ENCODE assay signal across 25 cellular contexts in genomic region chr12:31853977-31854376, GRCh38.
DNase-seq lines count a peak whose midpoint lies in the region; ATAC-seq and TF ChIP-seq lines count a peak whose summit lies in the region.
"Had no signal": no experiment of that assay in that cellular context is flagged by ENCODE, and none has a peak within 500 bp of the region (broad histone marks: within the 10 kb centered on the region; RNA-seq: fewer than 3 reads in every experiment).

No MANE protein-coding gene starts in this region.

- no peak for DNase-seq in natural killer cell treated with Interleukin-12 subunit alpha and Interleukin-12 subunit beta and Interleukin-15 and Interleukin-18, amount 100 ng/mL, for 72 hours (ENCODE audit: low spot score)
- DNase-seq in natural killer cell (no peak), SKM-1 treated with dmso at 0.1 percent for 144 hours (lab: John Stamatoyannopoulos, UW; ENCODE audit: unreplicated experiment) (peak; percentile 34), lower lobe of right lung (no peak), tibial nerve (ENCODE audit: low spot score in 2 of 2) (no peak), gastrocnemius medialis (no peak)
- DNase-seq: ACHN; activated CD4-positive, alpha-beta T cell treated with anti-CD3 and anti-CD28 coated beads, Interleukin-2, amount 10 ng/mL, durations not matched to agents 24 days and 14 days; activated T-cell treated with anti-CD3 and anti-CD28 coated beads, Interleukin-2, amount 50 U/mL, for 72 hours; EL; erythroblast; foreskin melanocyte; hypothalamus; islet precursor cell; mesenchymal stem cell; NCI-H1436 treated with DMSO at 0.1 percent for 48 hours; NCI-H2171; NCI-H526; stimulated activated CD4-positive, alpha-beta T cell treated with anti-CD3 and anti-CD28 coated beads, Interleukin-15, amount 100 ng/mL, for 24 hours; stimulated activated CD8-positive, alpha-beta memory T cell treated with anti-CD3 and anti-CD28 coated beads, Interleukin-4, amount 100 ng/mL, for 48 hours had no signal

- H3K27me3 ChIP-seq in lower lobe of right lung (ENCODE audit: low read depth) (no peaks in the 10 kb centered on the region), tibial nerve (no peaks in the 10 kb centered on the region), gastrocnemius medialis (no peaks in the 10 kb centered on the region)

- H3K27ac Mint-ChIP-seq in natural killer cell treated with Interleukin-12 subunit alpha and Interleukin-12 subunit beta and Interleukin-15 and Interleukin-18, amount 100 ng/mL, for 72 hours = peak overlapping the region; percentile 4 to 84
- H3K27ac Mint-ChIP-seq in natural killer cell = no peak overlapping the region
- H3K27ac Mint-ChIP-seq: activated CD4-positive, alpha-beta T cell treated with anti-CD3 and anti-CD28 coated beads, Interleukin-2, amount 10 ng/mL, durations not matched to agents 24 days and 14 days; activated naive CD8-positive, alpha-beta T cell; activated T-cell treated with anti-CD3 and anti-CD28 coated beads, Interleukin-2, amount 50 U/mL, for 72 hours had no signal

- H3K36me3 ChIP-seq in lower lobe of right lung (no peaks in the 10 kb centered on the region), tibial nerve (no peaks in the 10 kb centered on the region), gastrocnemius medialis (no peaks in the 10 kb centered on the region)

- peak in 1 of 2 donors; percentile 0 for TF ChIP-seq EP300 in tibial nerve (IDR thresholded peaks at IDR 0.05)

- H3K4me3 Mint-ChIP-seq in natural killer cell treated with Interleukin-12 subunit alpha and Interleukin-12 subunit beta and Interleukin-15 and Interleukin-18, amount 100 ng/mL, for 72 hours = no peak overlapping the region
- H3K4me3 Mint-ChIP-seq in natural killer cell = no peak overlapping the region
- H3K4me3 Mint-ChIP-seq: activated CD4-positive, alpha-beta T cell treated with anti-CD3 and anti-CD28 coated beads, Interleukin-2, amount 10 ng/mL, durations not matched to agents 24 days and 14 days; activated naive CD8-positive, alpha-beta T cell; activated T-cell treated with anti-CD3 and anti-CD28 coated beads, Interleukin-2, amount 50 U/mL, for 72 hours had no signal

- peaks cover 20% of the 10 kb centered on the region for H3K9me3 ChIP-seq in lower lobe of right lung
- peaks cover 0 to 17% (median 4%) of the 10 kb centered on the region in 4 donors for H3K9me3 ChIP-seq in tibial nerve
- peaks cover 0 to 2% (median 0%) of the 10 kb centered on the region in 3 donors for H3K9me3 ChIP-seq in gastrocnemius medialis

- H3K27me3 Mint-ChIP-seq in natural killer cell treated with Interleukin-12 subunit alpha and Interleukin-12 subunit beta and Interleukin-15 and Interleukin-18, amount 100 ng/mL, for 72 hours = no peaks in the 10 kb centered on the region
- no peaks in the 10 kb centered on the region for H3K27me3 Mint-ChIP-seq in natural killer cell (ENCODE audit: low read depth in 2 of 2)
- H3K27me3 Mint-ChIP-seq: activated CD4-positive, alpha-beta T cell treated with anti-CD3 and anti-CD28 coated beads, Interleukin-2, amount 10 ng/mL, durations not matched to agents 24 days and 14 days; activated naive CD8-positive, alpha-beta T cell had no signal

- H3K4me3 ChIP-seq in lower lobe of right lung (no peak overlapping the region), tibial nerve (no peak overlapping the region), gastrocnemius medialis (no peak overlapping the region)

- peaks cover 6 to 10% of the 10 kb centered on the region in 2 donors for H3K4me1 Mint-ChIP-seq in natural killer cell treated with Interleukin-12 subunit alpha and Interleukin-12 subunit beta and Interleukin-15 and Interleukin-18, amount 100 ng/mL, for 72 hours (ENCODE audit: low read depth in 2 of 2)
- H3K4me1 Mint-ChIP-seq in natural killer cell = peaks cover 6 to 9% of the 10 kb centered on the region in 2 donors
- H3K4me1 Mint-ChIP-seq: activated CD4-positive, alpha-beta T cell treated with anti-CD3 and anti-CD28 coated beads, Interleukin-2, amount 10 ng/mL, durations not matched to agents 24 days and 14 days had no signal

- ATAC-seq in natural killer cell treated with Interleukin-12 subunit alpha and Interleukin-12 subunit beta and Interleukin-15 and Interleukin-18, amount 100 ng/mL, for 72 hours = no peak
- ATAC-seq in natural killer cell (no peak), lower lobe of right lung (peak; percentile 72 to 77), HG02884 (IDR thresholded peaks at IDR 0.05; ENCODE audit: unreplicated experiment) (no peak), gastrocnemius medialis (no peak), HG02981 (IDR thresholded peaks at IDR 0.05; ENCODE audit: unreplicated experiment) (no peak)
- ATAC-seq: activated T-cell treated with anti-CD3 and anti-CD28 coated beads, Interleukin-2, amount 50 U/mL, for 72 hours; sciatic nerve had no signal

- peaks cover 19% of the 10 kb centered on the region for H3K9me3 Mint-ChIP-seq in natural killer cell treated with Interleukin-12 subunit alpha and Interleukin-12 subunit beta and Interleukin-15 and Interleukin-18, amount 100 ng/mL, for 72 hours
- peaks cover 0 to 3% of the 10 kb centered on the region in 2 donors for H3K9me3 Mint-ChIP-seq in natural killer cell

- in situ Hi-C loops in gastrocnemius medialis (cut with MboI; ENCODE audit: low sequenced_read_pairs in 4 of 4) = no loop called here

- peaks cover 26% of the 10 kb centered on the region for H3K4me1 ChIP-seq in lower lobe of right lung
- no peaks in the 10 kb centered on the region for H3K4me1 ChIP-seq in tibial nerve
- no peaks in the 10 kb centered on the region for H3K4me1 ChIP-seq in gastrocnemius medialis

- TF ChIP-seq POLR2A in tibial nerve (IDR thresholded peaks at IDR 0.05) (no peak), gastrocnemius medialis (IDR thresholded peaks at IDR 0.05) (no peak)

- intact Hi-C loops in natural killer cell (cut with micrococcal nuclease) (no loop called here), lower lobe of right lung (cut with DNase I) (no loop called here), gastrocnemius medialis (cut with DNase I; ENCODE audit: low total_unique reads) (no loop called here)

- peak overlapping the region; percentile 3 for H3K27ac ChIP-seq in lower lobe of right lung
- no peak overlapping the region for H3K27ac ChIP-seq in tibial nerve
- no peak overlapping the region for H3K27ac ChIP-seq in gastrocnemius medialis
- H3K27ac ChIP-seq: C4-2B had no signal

- no peak for TF ChIP-seq CTCF in natural killer cell (IDR thresholded peaks at IDR 0.05)
- no peak for TF ChIP-seq CTCF in lower lobe of right lung (IDR thresholded peaks at IDR 0.05)
- no peak for TF ChIP-seq CTCF in tibial nerve (IDR thresholded peaks at IDR 0.05)
- TF ChIP-seq CTCF in gastrocnemius medialis (IDR thresholded peaks at IDR 0.05 in 4 of 5, conservative IDR thresholded peaks at IDR 0.05 in 1 of 5) = no peak

- peaks cover 24% of the 10 kb centered on the region for H3K36me3 Mint-ChIP-seq in natural killer cell treated with Interleukin-12 subunit alpha and Interleukin-12 subunit beta and Interleukin-15 and Interleukin-18, amount 100 ng/mL, for 72 hours
- peaks cover 8% of the 10 kb centered on the region for H3K36me3 Mint-ChIP-seq in natural killer cell

Comparison
In these comparisons a context has a peak if more than half of its experiments do, and no peak if none do; other contexts are left out.
1. H3K27ac Mint-ChIP-seq: peak in natural killer cell treated with Interleukin-12 subunit alpha and Interleukin-12 subunit beta and Interleukin-15 and Interleukin-18, amount 100 ng/mL, for 72 hours (2 of 2); none in natural killer cell (0 of 2).
2. ATAC-seq: peak in lower lobe of right lung (2 of 2); none in natural killer cell treated with Interleukin-12 subunit alpha and Interleukin-12 subunit beta and Interleukin-15 and Interleukin-18, amount 100 ng/mL, for 72 hours (0 of 2), natural killer cell (0 of 3), HG02884 (single experiment), gastrocnemius medialis (0 of 2) and HG02981 (single experiment).